ENCODE assay signal across 8 cellular contexts in genomic region chr21:28885853-28886177, GRCh38.
DNase-seq lines count a peak whose midpoint lies in the region; ATAC-seq and TF ChIP-seq lines count a peak whose summit lies in the region.

No MANE protein-coding gene starts in this region.

- peaks cover 4% of the 10 kb centered on the region for H3K27me3 Mint-ChIP-seq in stimulated activated naive CD8-positive, alpha-beta T cell treated with anti-CD3 and anti-CD28 coated beads, Interleukin-15, Interleukin-2, amounts not matched to agents 100 ng/mL and 50 ng/mL, for 24 hours
- H3K27me3 Mint-ChIP-seq in activated naive CD8-positive, alpha-beta T cell treated with anti-CD3 and anti-CD28 coated beads, Interleukin-2, amount 10 ng/mL, durations not matched to agents 7 days and 5 days, result no peaks in the 10 kb centered on the region
- peaks cover 0 to 35% (median 1%) of the 10 kb centered on the region in 5 donors for H3K27me3 Mint-ChIP-seq in naive thymus-derived CD4-positive, alpha-beta T cell
- H3K27me3 Mint-ChIP-seq in Calu3 (ENCODE audit: unreplicated experiment), result peaks cover 11% of the 10 kb centered on the region

- BruUV-seq in Calu3 (replicated peaks; lab: Mats Ljungman, UMichigan), result no TSS peak

- peak overlapping the region; percentile 80 for H3K27ac ChIP-seq in naive thymus-derived CD4-positive, alpha-beta T cell (ENCODE audit: low read depth, low read length)

- ATAC-seq in stimulated activated naive CD8-positive, alpha-beta T cell treated with anti-CD3 and anti-CD28 coated beads, Interleukin-15, Interleukin-2, amounts not matched to agents 100 U/mL and 50 U/mL, for 24 hours, result no peak
- ATAC-seq in activated naive CD8-positive, alpha-beta T cell treated with anti-CD3 and anti-CD28 coated beads, Interleukin-2, amount 10 ng/mL, durations not matched to agents 7 days and 5 days (ENCODE audit: low read depth), result no peak
- ATAC-seq in naive thymus-derived CD4-positive, alpha-beta T cell, result no peak
- no peak for ATAC-seq in HG02885 (IDR thresholded peaks at IDR 0.05; ENCODE audit: poor library complexity, unreplicated experiment)

- H3K36me3 Mint-ChIP-seq in stimulated activated naive CD8-positive, alpha-beta T cell treated with anti-CD3 and anti-CD28 coated beads, Interleukin-15, Interleukin-2, amounts not matched to agents 100 ng/mL and 50 ng/mL, for 24 hours (ENCODE audit: low read depth), result peaks cover 24% of the 10 kb centered on the region
- peaks cover 7% of the 10 kb centered on the region for H3K36me3 Mint-ChIP-seq in activated naive CD8-positive, alpha-beta T cell treated with anti-CD3 and anti-CD28 coated beads, Interleukin-2, amount 10 ng/mL, durations not matched to agents 7 days and 5 days
- H3K36me3 Mint-ChIP-seq in naive thymus-derived CD4-positive, alpha-beta T cell, result peaks cover 4 to 13% (median 12%) of the 10 kb centered on the region in 5 donors
- H3K36me3 Mint-ChIP-seq in Calu3 (ENCODE audit: insufficient read depth, unreplicated experiment), result peaks cover 9% of the 10 kb centered on the region

- CTCF ChIA-PET in naive thymus-derived CD4-positive, alpha-beta T cell (lab: Charles Lee), result interaction anchor here (0.6 to 0.8 kb wide), 3 partner anchors 140 to 369 kb away, joined by 3 to 4 read pairs (median 3); no protein-coding TSS in a partner anchor
- CTCF ChIA-PET in Calu3 (lab: Charles Lee), result no interaction called here

- no peaks in the 10 kb centered on the region for H3K9me3 ChIP-seq in naive thymus-derived CD4-positive, alpha-beta T cell (ENCODE audit: control insufficient read depth in 2 of 3, low read length in 3 of 3)

- intact Hi-C loops in naive thymus-derived CD4-positive, alpha-beta T cell (cut with micrococcal nuclease), result loop anchor here (1.0 to 10.0 kb wide), 13 partner anchors 49 to 413 kb away; partner anchors contain the start of genes CCT8 (in 2 of the 2), LTN1 (in 2 of the 2), USP16 (in 2 of the 2) and RWDD2B (in 1 of the 2)
- intact Hi-C loops in Calu3 (cut with micrococcal nuclease; ENCODE audit: unreplicated experiment), result no loop called here

- no peak for TF ChIP-seq CTCF in Calu3 (IDR thresholded peaks at IDR 0.05; ENCODE audit: unreplicated experiment)

- H3K4me1 ChIP-seq in naive thymus-derived CD4-positive, alpha-beta T cell (ENCODE audit: control insufficient read depth in 2 of 2, insufficient read depth in 2 of 2, low read length in 2 of 2), result peaks cover 9 to 14% of the 10 kb centered on the region in 2 donors

- peak overlapping the region; percentile 99 for H3K27ac Mint-ChIP-seq in stimulated activated naive CD8-positive, alpha-beta T cell treated with anti-CD3 and anti-CD28 coated beads, Interleukin-15, Interleukin-2, amounts not matched to agents 100 ng/mL and 50 ng/mL, for 24 hours
- H3K27ac Mint-ChIP-seq in activated naive CD8-positive, alpha-beta T cell treated with anti-CD3 and anti-CD28 coated beads, Interleukin-2, amount 10 ng/mL, durations not matched to agents 7 days and 5 days, result peak overlapping the region; percentile 100
- H3K27ac Mint-ChIP-seq in naive thymus-derived CD4-positive, alpha-beta T cell, result peak overlapping the region; percentile 98 to 99 (median 99)
- H3K27ac Mint-ChIP-seq in Calu3 (ENCODE audit: unreplicated experiment), result no peak overlapping the region

- peak overlapping the region; percentile 94 for H3K4me3 Mint-ChIP-seq in stimulated activated naive CD8-positive, alpha-beta T cell treated with anti-CD3 and anti-CD28 coated beads, Interleukin-15, Interleukin-2, amounts not matched to agents 100 ng/mL and 50 ng/mL, for 24 hours
- H3K4me3 Mint-ChIP-seq in activated naive CD8-positive, alpha-beta T cell treated with anti-CD3 and anti-CD28 coated beads, Interleukin-2, amount 10 ng/mL, durations not matched to agents 7 days and 5 days, result peak overlapping the region; percentile 96
- H3K4me3 Mint-ChIP-seq in naive thymus-derived CD4-positive, alpha-beta T cell, result peak overlapping the region in 8 of 10 donors; percentile 89 to 99 (median 94)
- H3K4me3 Mint-ChIP-seq in Calu3 (ENCODE audit: low read depth, unreplicated experiment), result no peak overlapping the region

- H3K4me1 Mint-ChIP-seq in stimulated activated naive CD8-positive, alpha-beta T cell treated with anti-CD3 and anti-CD28 coated beads, Interleukin-15, Interleukin-2, amounts not matched to agents 100 ng/mL and 50 ng/mL, for 24 hours (ENCODE audit: low read depth), result peaks cover 23% of the 10 kb centered on the region
- H3K4me1 Mint-ChIP-seq in activated naive CD8-positive, alpha-beta T cell treated with anti-CD3 and anti-CD28 coated beads, Interleukin-2, amount 10 ng/mL, durations not matched to agents 7 days and 5 days, result peaks cover 14% of the 10 kb centered on the region
- peaks cover 8 to 25% (median 20%) of the 10 kb centered on the region in 7 donors for H3K4me1 Mint-ChIP-seq in naive thymus-derived CD4-positive, alpha-beta T cell
- no peaks in the 10 kb centered on the region for H3K4me1 Mint-ChIP-seq in Calu3 (ENCODE audit: low read depth, unreplicated experiment)

- H3K36me3 ChIP-seq in naive thymus-derived CD4-positive, alpha-beta T cell (ENCODE audit: control insufficient read depth in 2 of 3, insufficient read depth in 3 of 3, low read length in 3 of 3), result peaks cover 0 to 8% (median 4%) of the 10 kb centered on the region in 3 experiments

- H3K9me3 Mint-ChIP-seq in stimulated activated naive CD8-positive, alpha-beta T cell treated with anti-CD3 and anti-CD28 coated beads, Interleukin-15, Interleukin-2, amounts not matched to agents 100 ng/mL and 50 ng/mL, for 24 hours, result no peaks in the 10 kb centered on the region
- H3K9me3 Mint-ChIP-seq in activated naive CD8-positive, alpha-beta T cell treated with anti-CD3 and anti-CD28 coated beads, Interleukin-2, amount 10 ng/mL, durations not matched to agents 7 days and 5 days, result peaks cover 2% of the 10 kb centered on the region
- peaks cover 0 to 6% (median 0%) of the 10 kb centered on the region in 11 donors for H3K9me3 Mint-ChIP-seq in naive thymus-derived CD4-positive, alpha-beta T cell
- H3K9me3 Mint-ChIP-seq in Calu3 (ENCODE audit: low read depth, unreplicated experiment), result no peaks in the 10 kb centered on the region

- POLR2A ChIA-PET in activated naive CD8-positive, alpha-beta T cell treated with anti-CD3 and anti-CD28 coated beads, Interleukin-2, amount 10 ng/mL, durations not matched to agents 7 days and 5 days (lab: Charles Lee), result interaction anchor here (0.8 kb wide), 2 partner anchors 36 to 117 kb away, joined by 3 to 7 read pairs; no protein-coding TSS in a partner anchor
- POLR2A ChIA-PET in naive thymus-derived CD4-positive, alpha-beta T cell (lab: Charles Lee), result interaction anchor here (0.6 to 3.7 kb wide), 10 partner anchors 13 to 193 kb away, joined by 3 to 27 read pairs (median 6); partner anchors contain the start of genes LTN1 and RWDD2B

- peak overlapping the region; percentile 71 for H3K4me3 ChIP-seq in naive thymus-derived CD4-positive, alpha-beta T cell (ENCODE audit: low read length)

- DNase-seq in stimulated activated naive CD8-positive, alpha-beta T cell treated with anti-CD3 and anti-CD28 coated beads, Interleukin-15, Interleukin-2, amounts not matched to agents 100 U/mL and 50 U/mL, for 24 hours, result no peak
- DNase-seq in activated naive CD8-positive, alpha-beta T cell treated with anti-CD3 and anti-CD28 coated beads, Interleukin-2, amount 10 ng/mL, durations not matched to agents 7 days and 5 days, result no peak
- no peak for DNase-seq in naive thymus-derived CD4-positive, alpha-beta T cell
- no peak for DNase-seq in NCI-H446 (lab: John Stamatoyannopoulos, UW)
- no peak for DNase-seq in NCI-H2227 (lab: John Stamatoyannopoulos, UW; ENCODE audit: unreplicated experiment)
- no peak for DNase-seq in Calu3

- H3K27me3 ChIP-seq in naive thymus-derived CD4-positive, alpha-beta T cell (ENCODE audit: control insufficient read depth in 2 of 2, insufficient read depth in 2 of 2, low read length in 2 of 2), result no peaks in the 10 kb centered on the region
